Comparison of ENCODE assay signal across 19 cellular contexts in genomic region chr15:98738689-98739411, GRCh38.
DNase-seq lines count a peak whose midpoint lies in the region; ATAC-seq and TF ChIP-seq lines count a peak whose summit lies in the region.
"Had no signal": no experiment of that assay in that cellular context is flagged by ENCODE, and none has a peak within 500 bp of the region (broad histone marks: within the 10 kb centered on the region; RNA-seq: fewer than 3 reads in every experiment).

No MANE protein-coding gene starts in this region.

- peak; percentile 84 for ATAC-seq in activated CD4-positive, alpha-beta T cell treated with anti-CD3 and anti-CD28 coated beads for 36 hours

- no peaks in the 10 kb centered on the region for H3K27me3 Mint-ChIP-seq in activated CD4-positive, alpha-beta T cell treated with anti-CD3 and anti-CD28 coated beads for 36 hours
- H3K27me3 Mint-ChIP-seq in activated CD4-positive, alpha-beta T cell treated with anti-CD3 and anti-CD28 coated beads, Interleukin-2, amount 10 ng/mL, durations not matched to agents 24 days and 14 days: no peaks in the 10 kb centered on the region
- H3K27me3 Mint-ChIP-seq: activated naive CD8-positive, alpha-beta T cell treated with anti-CD3 and anti-CD28 coated beads for 36 hours had no signal

- WGBS in hepatocyte (ENCODE audit: low lambda C conversion rate, missing lambda C conversion rate): 67% methylated on average over 9 of the region's 9 CpGs
- whole genome bisulfite sequencing in trophoblast cell (ENCODE audit: extremely low coverage, insufficient coverage, insufficient read length): no CpG with 5 or more reads among the region's 9 CpGs

- H3K4me3 Mint-ChIP-seq in activated CD4-positive, alpha-beta T cell treated with anti-CD3 and anti-CD28 coated beads for 36 hours: no peak overlapping the region
- no peak overlapping the region for H3K4me3 Mint-ChIP-seq in activated CD4-positive, alpha-beta T cell treated with anti-CD3 and anti-CD28 coated beads, Interleukin-2, amount 10 ng/mL, durations not matched to agents 24 days and 14 days
- H3K4me3 Mint-ChIP-seq: activated naive CD8-positive, alpha-beta T cell treated with anti-CD3 and anti-CD28 coated beads for 36 hours had no signal

- H3K9ac ChIP-seq in trophoblast cell (ENCODE audit: low read length): no peak overlapping the region
- H3K9ac ChIP-seq: BLaER1 had no signal

- no peaks in the 10 kb centered on the region for H3K9me3 ChIP-seq in hepatocyte (ENCODE audit: low read depth)
- H3K9me3 ChIP-seq in trophoblast cell (ENCODE audit: insufficient read depth, low read depth, low read length): no peaks in the 10 kb centered on the region
- H3K9me3 ChIP-seq: BLaER1, esophagus muscularis mucosa had no signal

- H3K27me3 ChIP-seq in hepatocyte (no peaks in the 10 kb centered on the region), trophoblast cell (ENCODE audit: insufficient read depth, low read length) (no peaks in the 10 kb centered on the region)
- H3K27me3 ChIP-seq: BLaER1, esophagus muscularis mucosa had no signal

- no peak overlapping the region for H4K8ac ChIP-seq in trophoblast cell (ENCODE audit: low read depth, low read length)

- peaks cover 54% of the 10 kb centered on the region for H3K4me1 ChIP-seq in hepatocyte (ENCODE audit: insufficient read depth)
- peaks cover 17 to 23% of the 10 kb centered on the region in 2 experiments for H3K4me1 ChIP-seq in trophoblast cell (ENCODE audit: control insufficient read depth in 1 of 2, insufficient read depth in 2 of 2, low read length in 2 of 2)

- POLR2A ChIA-PET in activated CD4-positive, alpha-beta T cell treated with anti-CD3 and anti-CD28 coated beads for 36 hours (lab: Charles Lee): no interaction called here

- H3K14ac ChIP-seq in trophoblast cell (ENCODE audit: low read length): no peak overlapping the region

- H3K4me2 ChIP-seq in hepatocyte (peak overlapping the region; percentile 32), trophoblast cell (ENCODE audit: low read length) (no peak overlapping the region)

- H3K79me1 ChIP-seq in trophoblast cell (ENCODE audit: low read length): peaks cover 6% of the 10 kb centered on the region

- no peaks in the 10 kb centered on the region for H3K9me2 ChIP-seq in hepatocyte (replicated peaks; ENCODE audit: insufficient read depth)

- no peak overlapping the region for H2BK120ac ChIP-seq in trophoblast cell (ENCODE audit: insufficient read depth, low read length, poor library complexity)

- H3K9me3 Mint-ChIP-seq in activated CD4-positive, alpha-beta T cell treated with anti-CD3 and anti-CD28 coated beads for 36 hours (ENCODE audit: low read depth): no peaks in the 10 kb centered on the region
- no peaks in the 10 kb centered on the region for H3K9me3 Mint-ChIP-seq in activated CD4-positive, alpha-beta T cell treated with anti-CD3 and anti-CD28 coated beads, Interleukin-2, amount 10 ng/mL, durations not matched to agents 24 days and 14 days
- H3K9me3 Mint-ChIP-seq: activated naive CD8-positive, alpha-beta T cell treated with anti-CD3 and anti-CD28 coated beads for 36 hours had no signal

- no peak overlapping the region for H2BK12ac ChIP-seq in trophoblast cell (ENCODE audit: low read length)

- H3K23ac ChIP-seq in trophoblast cell (ENCODE audit: low read length): no peak overlapping the region

- H3K79me2 ChIP-seq in hepatocyte (peaks cover 95% of the 10 kb centered on the region), trophoblast cell (ENCODE audit: control insufficient read depth, insufficient read depth, low read length, poor library complexity) (peaks cover 14% of the 10 kb centered on the region)

- no peak overlapping the region for H3K18ac ChIP-seq in trophoblast cell (ENCODE audit: low read length)

- H2AK5ac ChIP-seq in trophoblast cell (ENCODE audit: low read length): no peak overlapping the region

- intact Hi-C loops in activated CD4-positive, alpha-beta T cell treated with anti-CD3 and anti-CD28 coated beads for 36 hours (cut with DNase I, micrococcal nuclease): no loop called here
- intact Hi-C loops in activated CD4-positive, alpha-beta T cell treated with anti-CD3 and anti-CD28 coated beads, Interleukin-2, amount 10 ng/mL, durations not matched to agents 24 days and 14 days (cut with micrococcal nuclease): no loop called here

- H3K36me3 ChIP-seq in hepatocyte (replicated peaks; ENCODE audit: insufficient read depth, low read depth) (no peaks in the 10 kb centered on the region), trophoblast cell (ENCODE audit: control insufficient read depth in 1 of 2, insufficient read depth in 2 of 2, low read length in 2 of 2) (peaks cover 0 to 2% of the 10 kb centered on the region in 2 experiments)
- H3K36me3 ChIP-seq: esophagus muscularis mucosa had no signal

- H4K20me1 ChIP-seq in hepatocyte (ENCODE audit: insufficient read depth, poor library complexity, severe bottlenecking): peaks cover 23% of the 10 kb centered on the region

- H4K12ac ChIP-seq in trophoblast cell (ENCODE audit: low read depth, low read length): no peak overlapping the region

- peaks cover 2% of the 10 kb centered on the region for H3K36me3 Mint-ChIP-seq in activated CD4-positive, alpha-beta T cell treated with anti-CD3 and anti-CD28 coated beads for 36 hours (ENCODE audit: low read depth)
- no peaks in the 10 kb centered on the region for H3K36me3 Mint-ChIP-seq in activated CD4-positive, alpha-beta T cell treated with anti-CD3 and anti-CD28 coated beads, Interleukin-2, amount 10 ng/mL, durations not matched to agents 24 days and 14 days (ENCODE audit: low read depth)

- no peak overlapping the region for H4K91ac ChIP-seq in trophoblast cell (ENCODE audit: low read depth, low read length)

- H3K27ac ChIP-seq in hepatocyte (peak overlapping the region; percentile 39), trophoblast cell (ENCODE audit: low read depth, low read length) (no peak overlapping the region)
- H3K27ac ChIP-seq: 22Rv1, BLaER1, esophagus muscularis mucosa, SK-N-MC had no signal

- CTCF ChIA-PET in activated CD4-positive, alpha-beta T cell treated with anti-CD3 and anti-CD28 coated beads for 36 hours (lab: Charles Lee): interaction anchor here (1.0 to 1.6 kb wide), 2 partner anchors 40 to 88 kb away, joined by 3 read pairs; no protein-coding TSS in a partner anchor

- H3K4ac ChIP-seq in trophoblast cell (ENCODE audit: low read depth, low read length): peak overlapping the region; percentile 65

- peaks cover 72% of the 10 kb centered on the region for H3K4me1 Mint-ChIP-seq in activated CD4-positive, alpha-beta T cell treated with anti-CD3 and anti-CD28 coated beads for 36 hours
- peaks cover 37% of the 10 kb centered on the region for H3K4me1 Mint-ChIP-seq in activated CD4-positive, alpha-beta T cell treated with anti-CD3 and anti-CD28 coated beads, Interleukin-2, amount 10 ng/mL, durations not matched to agents 24 days and 14 days

- DNase-seq in activated CD4-positive, alpha-beta T cell treated with anti-CD3 and anti-CD28 coated beads for 36 hours: no peak
- no peak for DNase-seq in activated CD4-positive, alpha-beta T cell treated with anti-CD3 and anti-CD28 coated beads, Interleukin-2, amount 10 ng/mL, durations not matched to agents 24 days and 14 days
- DNase-seq in SKM-1 (lab: John Stamatoyannopoulos, UW; ENCODE audit: unreplicated experiment): peak; percentile 24
- no peak for DNase-seq in hepatocyte (ENCODE audit: low spot score)
- peak; percentile 74 to 86 for DNase-seq in trophoblast cell
- no peak for DNase-seq in A172 (ENCODE audit: low spot score)
- no peak for DNase-seq in SHP77 (lab: John Stamatoyannopoulos, UW)
- DNase-seq in D341Med (ENCODE audit: low spot score): no peak
- DNase-seq: activated CD4-positive, alpha-beta T cell treated with anti-CD3 and anti-CD28 coated beads for 48 hours; activated naive CD8-positive, alpha-beta T cell treated with anti-CD3 and anti-CD28 coated beads for 36 hours; DMS153; NCI-H1417; posterior cingulate gyrus; stimulated activated CD4-positive, alpha-beta T cell treated with anti-CD3 and anti-CD28 coated beads, Interleukin-2, amount 100 ng/mL, for 48 hours; substantia nigra had no signal

- no peak for TF ChIP-seq CTCF in hepatocyte (IDR thresholded peaks at IDR 0.05; ENCODE audit: poor library complexity)

- no peak overlapping the region for H2BK5ac ChIP-seq in trophoblast cell (ENCODE audit: low read depth, low read length, poor library complexity)

- no peak overlapping the region for H3K27ac Mint-ChIP-seq in activated CD4-positive, alpha-beta T cell treated with anti-CD3 and anti-CD28 coated beads for 36 hours
- no peak overlapping the region for H3K27ac Mint-ChIP-seq in activated CD4-positive, alpha-beta T cell treated with anti-CD3 and anti-CD28 coated beads, Interleukin-2, amount 10 ng/mL, durations not matched to agents 24 days and 14 days
- H3K27ac Mint-ChIP-seq: activated naive CD8-positive, alpha-beta T cell treated with anti-CD3 and anti-CD28 coated beads for 36 hours had no signal

- H3K4me3 ChIP-seq in hepatocyte (no peak overlapping the region), trophoblast cell (ENCODE audit: low read depth, low read length) (no peak overlapping the region)
- H3K4me3 ChIP-seq: BLaER1, esophagus muscularis mucosa, SK-N-MC had no signal

- H2AFZ ChIP-seq in hepatocyte: no peak overlapping the region
- H2AFZ ChIP-seq in trophoblast cell (ENCODE audit: insufficient read depth, low read length, poor library complexity): no peak overlapping the region

Comparison
In these comparisons a context has a peak if more than half of its experiments do, and no peak if none do; other contexts are left out.
1. DNase-seq: peak in SKM-1 (single experiment) and trophoblast cell (2 of 2); none in activated CD4-positive, alpha-beta T cell treated with anti-CD3 and anti-CD28 coated beads for 36 hours (single experiment), activated CD4-positive, alpha-beta T cell treated with anti-CD3 and anti-CD28 coated beads, Interleukin-2, amount 10 ng/mL, durations not matched to agents 24 days and 14 days (single experiment), hepatocyte (single experiment), A172 (single experiment), SHP77 (0 of 2) and D341Med (single experiment).